ENCODE assay signal across 1 cellular context in the genomic region with DNA sequence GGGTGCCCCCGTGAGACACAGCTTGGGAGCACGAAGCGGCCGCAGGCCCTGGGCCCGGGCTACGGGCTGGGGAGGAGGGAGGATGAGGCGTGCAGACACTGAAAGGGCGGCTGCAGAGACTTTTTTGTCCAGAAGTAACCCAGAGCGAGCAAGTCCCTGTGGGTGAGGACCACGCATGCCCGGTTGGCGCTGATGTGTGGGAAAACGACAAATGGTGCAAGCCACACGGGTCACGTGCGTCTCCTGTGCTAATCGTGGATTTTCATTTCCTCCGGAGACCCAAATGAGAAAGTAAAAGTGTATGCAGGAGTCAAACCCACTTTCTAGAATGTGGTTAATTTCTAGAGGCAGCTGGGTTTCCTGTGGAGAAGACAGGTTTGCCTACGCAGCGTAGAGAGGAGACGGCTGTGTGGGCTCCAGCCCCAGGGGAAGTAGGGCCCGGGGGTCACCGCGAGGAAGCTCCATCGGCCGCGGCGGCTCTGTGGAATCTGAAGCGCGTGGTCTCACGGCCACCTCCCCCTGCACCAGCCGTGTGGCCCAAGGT.
TF ChIP-seq lines count a peak whose summit lies in the region.

No MANE protein-coding gene starts in this region.

TF ChIP-seq in GM12878, 131 proteins besides CTCF, POLR2A, EP300 and RAD21 (continued from another document and continues in another):
- TF ChIP-seq TBL1XR1 (IDR thresholded peaks at IDR 0.05; ENCODE audit: low read depth, low read length), result 0 out of 2 replicates have a peak, but pooled peaks have one; percentile 90
- TF ChIP-seq, protein P1, sequence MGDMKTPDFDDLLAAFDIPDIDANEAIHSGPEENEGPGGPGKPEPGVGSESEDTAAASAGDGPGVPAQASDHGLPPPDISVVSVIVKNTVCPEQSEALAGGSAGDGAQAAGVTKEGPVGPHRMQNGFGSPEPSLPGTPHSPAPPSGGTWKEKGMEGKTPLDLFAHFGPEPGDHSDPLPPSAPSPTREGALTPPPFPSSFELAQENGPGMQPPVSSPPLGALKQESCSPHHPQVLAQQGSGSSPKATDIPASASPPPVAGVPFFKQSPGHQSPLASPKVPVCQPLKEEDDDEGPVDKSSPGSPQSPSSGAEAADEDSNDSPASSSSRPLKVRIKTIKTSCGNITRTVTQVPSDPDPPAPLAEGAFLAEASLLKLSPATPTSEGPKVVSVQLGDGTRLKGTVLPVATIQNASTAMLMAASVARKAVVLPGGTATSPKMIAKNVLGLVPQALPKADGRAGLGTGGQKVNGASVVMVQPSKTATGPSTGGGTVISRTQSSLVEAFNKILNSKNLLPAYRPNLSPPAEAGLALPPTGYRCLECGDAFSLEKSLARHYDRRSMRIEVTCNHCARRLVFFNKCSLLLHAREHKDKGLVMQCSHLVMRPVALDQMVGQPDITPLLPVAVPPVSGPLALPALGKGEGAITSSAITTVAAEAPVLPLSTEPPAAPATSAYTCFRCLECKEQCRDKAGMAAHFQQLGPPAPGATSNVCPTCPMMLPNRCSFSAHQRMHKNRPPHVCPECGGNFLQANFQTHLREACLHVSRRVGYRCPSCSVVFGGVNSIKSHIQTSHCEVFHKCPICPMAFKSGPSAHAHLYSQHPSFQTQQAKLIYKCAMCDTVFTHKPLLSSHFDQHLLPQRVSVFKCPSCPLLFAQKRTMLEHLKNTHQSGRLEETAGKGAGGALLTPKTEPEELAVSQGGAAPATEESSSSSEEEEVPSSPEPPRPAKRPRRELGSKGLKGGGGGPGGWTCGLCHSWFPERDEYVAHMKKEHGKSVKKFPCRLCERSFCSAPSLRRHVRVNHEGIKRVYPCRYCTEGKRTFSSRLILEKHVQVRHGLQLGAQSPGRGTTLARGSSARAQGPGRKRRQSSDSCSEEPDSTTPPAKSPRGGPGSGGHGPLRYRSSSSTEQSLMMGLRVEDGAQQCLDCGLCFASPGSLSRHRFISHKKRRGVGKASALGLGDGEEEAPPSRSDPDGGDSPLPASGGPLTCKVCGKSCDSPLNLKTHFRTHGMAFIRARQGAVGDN (IDR thresholded peaks at IDR 0.05), result no peak
- TF ChIP-seq JUNB (IDR thresholded peaks at IDR 0.05), result no peak
- TF ChIP-seq WRNIP1 (IDR thresholded peaks at IDR 0.05; ENCODE audit: borderline replicate concordance, low read depth, low read length), result no peak
- TF ChIP-seq, protein P2, sequence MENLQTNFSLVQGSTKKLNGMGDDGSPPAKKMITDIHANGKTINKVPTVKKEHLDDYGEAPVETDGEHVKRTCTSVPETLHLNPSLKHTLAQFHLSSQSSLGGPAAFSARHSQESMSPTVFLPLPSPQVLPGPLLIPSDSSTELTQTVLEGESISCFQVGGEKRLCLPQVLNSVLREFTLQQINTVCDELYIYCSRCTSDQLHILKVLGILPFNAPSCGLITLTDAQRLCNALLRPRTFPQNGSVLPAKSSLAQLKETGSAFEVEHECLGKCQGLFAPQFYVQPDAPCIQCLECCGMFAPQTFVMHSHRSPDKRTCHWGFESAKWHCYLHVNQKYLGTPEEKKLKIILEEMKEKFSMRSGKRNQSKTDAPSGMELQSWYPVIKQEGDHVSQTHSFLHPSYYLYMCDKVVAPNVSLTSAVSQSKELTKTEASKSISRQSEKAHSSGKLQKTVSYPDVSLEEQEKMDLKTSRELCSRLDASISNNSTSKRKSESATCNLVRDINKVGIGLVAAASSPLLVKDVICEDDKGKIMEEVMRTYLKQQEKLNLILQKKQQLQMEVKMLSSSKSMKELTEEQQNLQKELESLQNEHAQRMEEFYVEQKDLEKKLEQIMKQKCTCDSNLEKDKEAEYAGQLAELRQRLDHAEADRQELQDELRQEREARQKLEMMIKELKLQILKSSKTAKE (IDR thresholded peaks at IDR 0.05; ENCODE audit: low read depth, poor library complexity, severe bottlenecking), result peak; percentile 82
- TF ChIP-seq JUND (IDR thresholded peaks at IDR 0.05; ENCODE audit: low read depth, low read length), result no peak
- TF ChIP-seq FOXK2 (IDR thresholded peaks at IDR 0.05), result no peak
- TF ChIP-seq, protein P3, sequence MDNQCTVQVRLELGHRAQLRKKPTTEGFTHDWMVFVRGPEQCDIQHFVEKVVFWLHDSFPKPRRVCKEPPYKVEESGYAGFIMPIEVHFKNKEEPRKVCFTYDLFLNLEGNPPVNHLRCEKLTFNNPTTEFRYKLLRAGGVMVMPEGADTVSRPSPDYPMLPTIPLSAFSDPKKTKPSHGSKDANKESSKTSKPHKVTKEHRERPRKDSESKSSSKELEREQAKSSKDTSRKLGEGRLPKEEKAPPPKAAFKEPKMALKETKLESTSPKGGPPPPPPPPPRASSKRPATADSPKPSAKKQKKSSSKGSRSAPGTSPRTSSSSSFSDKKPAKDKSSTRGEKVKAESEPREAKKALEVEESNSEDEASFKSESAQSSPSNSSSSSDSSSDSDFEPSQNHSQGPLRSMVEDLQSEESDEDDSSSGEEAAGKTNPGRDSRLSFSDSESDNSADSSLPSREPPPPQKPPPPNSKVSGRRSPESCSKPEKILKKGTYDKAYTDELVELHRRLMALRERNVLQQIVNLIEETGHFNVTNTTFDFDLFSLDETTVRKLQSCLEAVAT (IDR thresholded peaks at IDR 0.05), result peak; percentile 62; the same call in 1 of the 2 replicates
- TF ChIP-seq, protein P4, sequence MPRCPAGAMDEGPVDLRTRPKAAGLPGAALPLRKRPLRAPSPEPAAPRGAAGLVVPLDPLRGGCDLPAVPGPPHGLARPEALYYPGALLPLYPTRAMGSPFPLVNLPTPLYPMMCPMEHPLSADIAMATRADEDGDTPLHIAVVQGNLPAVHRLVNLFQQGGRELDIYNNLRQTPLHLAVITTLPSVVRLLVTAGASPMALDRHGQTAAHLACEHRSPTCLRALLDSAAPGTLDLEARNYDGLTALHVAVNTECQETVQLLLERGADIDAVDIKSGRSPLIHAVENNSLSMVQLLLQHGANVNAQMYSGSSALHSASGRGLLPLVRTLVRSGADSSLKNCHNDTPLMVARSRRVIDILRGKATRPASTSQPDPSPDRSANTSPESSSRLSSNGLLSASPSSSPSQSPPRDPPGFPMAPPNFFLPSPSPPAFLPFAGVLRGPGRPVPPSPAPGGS (IDR thresholded peaks at IDR 0.05; ENCODE audit: borderline replicate concordance, insufficient read depth, low read depth, low read length, poor library complexity, severe bottlenecking), result no peak
- no peak for TF ChIP-seq ZNF622 (IDR thresholded peaks at IDR 0.05)
- TF ChIP-seq, protein P5, sequence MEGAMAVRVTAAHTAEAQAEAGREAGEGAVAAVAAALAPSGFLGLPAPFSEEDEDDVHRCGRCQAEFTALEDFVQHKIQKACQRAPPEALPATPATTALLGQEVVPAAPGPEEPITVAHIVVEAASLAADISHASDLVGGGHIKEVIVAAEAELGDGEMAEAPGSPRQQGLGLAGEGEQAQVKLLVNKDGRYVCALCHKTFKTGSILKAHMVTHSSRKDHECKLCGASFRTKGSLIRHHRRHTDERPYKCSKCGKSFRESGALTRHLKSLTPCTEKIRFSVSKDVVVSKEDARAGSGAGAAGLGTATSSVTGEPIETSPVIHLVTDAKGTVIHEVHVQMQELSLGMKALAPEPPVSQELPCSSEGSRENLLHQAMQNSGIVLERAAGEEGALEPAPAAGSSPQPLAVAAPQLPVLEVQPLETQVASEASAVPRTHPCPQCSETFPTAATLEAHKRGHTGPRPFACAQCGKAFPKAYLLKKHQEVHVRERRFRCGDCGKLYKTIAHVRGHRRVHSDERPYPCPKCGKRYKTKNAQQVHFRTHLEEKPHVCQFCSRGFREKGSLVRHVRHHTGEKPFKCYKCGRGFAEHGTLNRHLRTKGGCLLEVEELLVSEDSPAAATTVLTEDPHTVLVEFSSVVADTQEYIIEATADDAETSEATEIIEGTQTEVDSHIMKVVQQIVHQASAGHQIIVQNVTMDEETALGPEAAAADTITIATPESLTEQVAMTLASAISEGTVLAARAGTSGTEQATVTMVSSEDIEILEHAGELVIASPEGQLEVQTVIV (IDR thresholded peaks at IDR 0.05; ENCODE audit: borderline replicate concordance, partially characterized antibody), result no peak
- TF ChIP-seq, protein P6, sequence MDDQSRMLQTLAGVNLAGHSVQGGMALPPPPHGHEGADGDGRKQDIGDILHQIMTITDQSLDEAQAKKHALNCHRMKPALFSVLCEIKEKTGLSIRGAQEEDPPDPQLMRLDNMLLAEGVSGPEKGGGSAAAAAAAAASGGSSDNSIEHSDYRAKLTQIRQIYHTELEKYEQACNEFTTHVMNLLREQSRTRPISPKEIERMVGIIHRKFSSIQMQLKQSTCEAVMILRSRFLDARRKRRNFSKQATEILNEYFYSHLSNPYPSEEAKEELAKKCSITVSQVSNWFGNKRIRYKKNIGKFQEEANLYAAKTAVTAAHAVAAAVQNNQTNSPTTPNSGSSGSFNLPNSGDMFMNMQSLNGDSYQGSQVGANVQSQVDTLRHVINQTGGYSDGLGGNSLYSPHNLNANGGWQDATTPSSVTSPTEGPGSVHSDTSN (IDR thresholded peaks at IDR 0.05; ENCODE audit: insufficient replicate concordance, low read depth, low read length), result no peak
- TF ChIP-seq HDAC2 (IDR thresholded peaks at IDR 0.05), result no peak
- TF ChIP-seq HDAC6 (IDR thresholded peaks at IDR 0.05; ENCODE audit: unreplicated experiment), result no peak
- TF ChIP-seq, protein P7, sequence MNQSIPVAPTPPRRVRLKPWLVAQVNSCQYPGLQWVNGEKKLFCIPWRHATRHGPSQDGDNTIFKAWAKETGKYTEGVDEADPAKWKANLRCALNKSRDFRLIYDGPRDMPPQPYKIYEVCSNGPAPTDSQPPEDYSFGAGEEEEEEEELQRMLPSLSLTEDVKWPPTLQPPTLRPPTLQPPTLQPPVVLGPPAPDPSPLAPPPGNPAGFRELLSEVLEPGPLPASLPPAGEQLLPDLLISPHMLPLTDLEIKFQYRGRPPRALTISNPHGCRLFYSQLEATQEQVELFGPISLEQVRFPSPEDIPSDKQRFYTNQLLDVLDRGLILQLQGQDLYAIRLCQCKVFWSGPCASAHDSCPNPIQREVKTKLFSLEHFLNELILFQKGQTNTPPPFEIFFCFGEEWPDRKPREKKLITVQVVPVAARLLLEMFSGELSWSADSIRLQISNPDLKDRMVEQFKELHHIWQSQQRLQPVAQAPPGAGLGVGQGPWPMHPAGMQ (IDR thresholded peaks at IDR 0.05; ENCODE audit: borderline replicate concordance), result no peak
- no peak for TF ChIP-seq ZNF274 (IDR thresholded peaks at IDR 0.05; ENCODE audit: insufficient read depth, insufficient read length)
- TF ChIP-seq NFXL1 (IDR thresholded peaks at IDR 0.05; ENCODE audit: borderline replicate concordance), result no peak
- no peak for TF ChIP-seq TARDBP (IDR thresholded peaks at IDR 0.05; ENCODE audit: borderline replicate concordance)
- TF ChIP-seq BHLHE40 (IDR thresholded peaks at IDR 0.05; ENCODE audit: borderline replicate concordance in 1 of 2, low read depth in 2 of 2, low read length in 1 of 2), result peak; percentile 95 to 96
- TF ChIP-seq, protein P8, sequence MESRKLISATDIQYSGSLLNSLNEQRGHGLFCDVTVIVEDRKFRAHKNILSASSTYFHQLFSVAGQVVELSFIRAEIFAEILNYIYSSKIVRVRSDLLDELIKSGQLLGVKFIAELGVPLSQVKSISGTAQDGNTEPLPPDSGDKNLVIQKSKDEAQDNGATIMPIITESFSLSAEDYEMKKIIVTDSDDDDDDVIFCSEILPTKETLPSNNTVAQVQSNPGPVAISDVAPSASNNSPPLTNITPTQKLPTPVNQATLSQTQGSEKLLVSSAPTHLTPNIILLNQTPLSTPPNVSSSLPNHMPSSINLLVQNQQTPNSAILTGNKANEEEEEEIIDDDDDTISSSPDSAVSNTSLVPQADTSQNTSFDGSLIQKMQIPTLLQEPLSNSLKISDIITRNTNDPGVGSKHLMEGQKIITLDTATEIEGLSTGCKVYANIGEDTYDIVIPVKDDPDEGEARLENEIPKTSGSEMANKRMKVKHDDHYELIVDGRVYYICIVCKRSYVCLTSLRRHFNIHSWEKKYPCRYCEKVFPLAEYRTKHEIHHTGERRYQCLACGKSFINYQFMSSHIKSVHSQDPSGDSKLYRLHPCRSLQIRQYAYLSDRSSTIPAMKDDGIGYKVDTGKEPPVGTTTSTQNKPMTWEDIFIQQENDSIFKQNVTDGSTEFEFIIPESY (IDR thresholded peaks at IDR 0.05), result no peak
- no peak for TF ChIP-seq MYB (IDR thresholded peaks at IDR 0.05; ENCODE audit: borderline replicate concordance, low read depth, low read length)
- no peak for TF ChIP-seq CEBPB (IDR thresholded peaks at IDR 0.05; ENCODE audit: borderline replicate concordance in 1 of 2, low read depth in 2 of 2, low read length in 2 of 2)
- TF ChIP-seq, protein P9, sequence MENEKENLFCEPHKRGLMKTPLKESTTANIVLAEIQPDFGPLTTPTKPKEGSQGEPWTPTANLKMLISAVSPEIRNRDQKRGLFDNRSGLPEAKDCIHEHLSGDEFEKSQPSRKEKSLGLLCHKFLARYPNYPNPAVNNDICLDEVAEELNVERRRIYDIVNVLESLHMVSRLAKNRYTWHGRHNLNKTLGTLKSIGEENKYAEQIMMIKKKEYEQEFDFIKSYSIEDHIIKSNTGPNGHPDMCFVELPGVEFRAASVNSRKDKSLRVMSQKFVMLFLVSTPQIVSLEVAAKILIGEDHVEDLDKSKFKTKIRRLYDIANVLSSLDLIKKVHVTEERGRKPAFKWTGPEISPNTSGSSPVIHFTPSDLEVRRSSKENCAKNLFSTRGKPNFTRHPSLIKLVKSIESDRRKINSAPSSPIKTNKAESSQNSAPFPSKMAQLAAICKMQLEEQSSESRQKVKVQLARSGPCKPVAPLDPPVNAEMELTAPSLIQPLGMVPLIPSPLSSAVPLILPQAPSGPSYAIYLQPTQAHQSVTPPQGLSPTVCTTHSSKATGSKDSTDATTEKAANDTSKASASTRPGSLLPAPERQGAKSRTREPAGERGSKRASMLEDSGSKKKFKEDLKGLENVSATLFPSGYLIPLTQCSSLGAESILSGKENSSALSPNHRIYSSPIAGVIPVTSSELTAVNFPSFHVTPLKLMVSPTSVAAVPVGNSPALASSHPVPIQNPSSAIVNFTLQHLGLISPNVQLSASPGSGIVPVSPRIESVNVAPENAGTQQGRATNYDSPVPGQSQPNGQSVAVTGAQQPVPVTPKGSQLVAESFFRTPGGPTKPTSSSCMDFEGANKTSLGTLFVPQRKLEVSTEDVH (IDR thresholded peaks at IDR 0.05; ENCODE audit: low read depth, partially characterized antibody), result no peak
- TF ChIP-seq ATF7 (IDR thresholded peaks at IDR 0.05; ENCODE audit: low read depth), result peak; percentile 51; the same call in 1 of the 2 replicates
- TF ChIP-seq CHD4 (IDR thresholded peaks at IDR 0.05), result no peak
- no peak for TF ChIP-seq MTA3 (IDR thresholded peaks at IDR 0.05; ENCODE audit: borderline replicate concordance, low read length)
- peak; percentile 82 for TF ChIP-seq TCF12 (IDR thresholded peaks at IDR 0.05; ENCODE audit: low read depth, low read length)
- TF ChIP-seq ZSCAN29 (IDR thresholded peaks at IDR 0.05), result no peak
- no peak for TF ChIP-seq BRCA1 (IDR thresholded peaks at IDR 0.05; ENCODE audit: low read depth, low read length)
- TF ChIP-seq PAX8 (IDR thresholded peaks at IDR 0.05), result no peak
- TF ChIP-seq EZH2 (IDR thresholded peaks at IDR 0.05; ENCODE audit: borderline replicate concordance, control insufficient read depth, low read depth, low read length), result no peak
- no peak for TF ChIP-seq GABPA (IDR thresholded peaks at IDR 0.05; ENCODE audit: low read depth)
- TF ChIP-seq SIN3A (IDR thresholded peaks at IDR 0.05; ENCODE audit: low read depth, low read length), result no peak
- no peak for TF ChIP-seq SUPT20H (IDR thresholded peaks at IDR 0.05; ENCODE audit: borderline replicate concordance, control insufficient read depth, low read depth, low read length)
- no peak for TF ChIP-seq ZZZ3 (IDR thresholded peaks at IDR 0.05; ENCODE audit: control insufficient read depth, insufficient read length, low read depth)
- TF ChIP-seq, protein P10, sequence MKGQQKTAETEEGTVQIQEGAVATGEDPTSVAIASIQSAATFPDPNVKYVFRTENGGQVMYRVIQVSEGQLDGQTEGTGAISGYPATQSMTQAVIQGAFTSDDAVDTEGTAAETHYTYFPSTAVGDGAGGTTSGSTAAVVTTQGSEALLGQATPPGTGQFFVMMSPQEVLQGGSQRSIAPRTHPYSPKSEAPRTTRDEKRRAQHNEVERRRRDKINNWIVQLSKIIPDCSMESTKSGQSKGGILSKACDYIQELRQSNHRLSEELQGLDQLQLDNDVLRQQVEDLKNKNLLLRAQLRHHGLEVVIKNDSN (IDR thresholded peaks at IDR 0.05; ENCODE audit: borderline replicate concordance, extremely low read length, insufficient read depth, low read depth, low read length), result peak; percentile 80
